ENCODE assay signal across 8 cellular contexts in genomic region chr7:142603870-142604448, GRCh38.
DNase-seq lines count a peak whose midpoint lies in the region; ATAC-seq and TF ChIP-seq lines count a peak whose summit lies in the region.

No MANE protein-coding gene starts in this region.

- in situ Hi-C loops in G401 (cut with HindIII; ENCODE audit: low sequenced_read_pairs): no loop called here

- H3K4me1 Mint-ChIP-seq in activated naive CD4-positive, alpha-beta T cell treated with anti-CD3 and anti-CD28 coated beads, Interleukin-2, amount 10 ng/mL, durations not matched to agents 7 days and 5 days: peaks cover 18% of the 10 kb centered on the region

- H3K4me3 ChIP-seq in skeletal muscle satellite cell (ENCODE audit: low read length): peak overlapping the region; percentile 54

- no peaks in the 10 kb centered on the region for H3K9me3 ChIP-seq in skeletal muscle satellite cell (replicated peaks; ENCODE audit: low read length)

- no peaks in the 10 kb centered on the region for H3K9me3 Mint-ChIP-seq in activated naive CD4-positive, alpha-beta T cell treated with anti-CD3 and anti-CD28 coated beads, Interleukin-2, amount 10 ng/mL, durations not matched to agents 7 days and 5 days

- ATAC-seq in HG02610 (IDR thresholded peaks at IDR 0.05; ENCODE audit: unreplicated experiment): no peak

- no peaks in the 10 kb centered on the region for H3K27me3 ChIP-seq in skeletal muscle satellite cell (ENCODE audit: control insufficient read depth, insufficient read depth, low read length)

- H3K27ac Mint-ChIP-seq in activated naive CD4-positive, alpha-beta T cell treated with anti-CD3 and anti-CD28 coated beads, Interleukin-2, amount 10 ng/mL, durations not matched to agents 7 days and 5 days: no peak overlapping the region

- TF ChIP-seq CTCF in 22Rv1 (IDR thresholded peaks at IDR 0.05): peak; percentile 92

- H3K4me1 ChIP-seq in skeletal muscle satellite cell (ENCODE audit: control insufficient read depth, insufficient read depth, low read length): peaks cover 18% of the 10 kb centered on the region

- peak overlapping the region; percentile 79 for H3K4me2 ChIP-seq in skeletal muscle satellite cell (ENCODE audit: low read length)

- H3K27ac ChIP-seq in 22Rv1: no peak overlapping the region

- peak overlapping the region; percentile 28 for H3K9ac ChIP-seq in skeletal muscle satellite cell (ENCODE audit: low read depth, low read length)

- H3K4me3 Mint-ChIP-seq in activated naive CD4-positive, alpha-beta T cell treated with anti-CD3 and anti-CD28 coated beads, Interleukin-2, amount 10 ng/mL, durations not matched to agents 7 days and 5 days: peak overlapping the region; percentile 35

- CTCF ChIA-PET in activated naive CD4-positive, alpha-beta T cell treated with anti-CD3 and anti-CD28 coated beads, Interleukin-2, amount 10 ng/mL, durations not matched to agents 7 days and 5 days (lab: Charles Lee): interaction anchor here (0.6 to 2.4 kb wide), 28 partner anchors 9 to 399 kb away, joined by 3 to 24 read pairs (median 4); no protein-coding TSS in a partner anchor

- no peaks in the 10 kb centered on the region for H3K36me3 Mint-ChIP-seq in activated naive CD4-positive, alpha-beta T cell treated with anti-CD3 and anti-CD28 coated beads, Interleukin-2, amount 10 ng/mL, durations not matched to agents 7 days and 5 days

- no peaks in the 10 kb centered on the region for H3K36me3 ChIP-seq in skeletal muscle satellite cell (ENCODE audit: insufficient read depth, low read length)

- peaks cover 26% of the 10 kb centered on the region for H3K27me3 Mint-ChIP-seq in activated naive CD4-positive, alpha-beta T cell treated with anti-CD3 and anti-CD28 coated beads, Interleukin-2, amount 10 ng/mL, durations not matched to agents 7 days and 5 days

- DNase-seq in G401 (ENCODE audit: low spot score) (peak; percentile 76), HPDE6-E6E7 (ENCODE audit: extremely low spot score) (peak; percentile 48), OCI-M1 (lab: John Stamatoyannopoulos, UW) (peak; percentile 63), glomerular visceral epithelial cell (ENCODE audit: extremely low spot score) (peak; percentile 52)
- DNase-seq in activated naive CD4-positive, alpha-beta T cell treated with anti-CD3 and anti-CD28 coated beads, Interleukin-2, amount 10 ng/mL, durations not matched to agents 7 days and 5 days: peak; percentile 68
